ENCODE assay signal across 30 cellular contexts in genomic region chr7:27964840-27965239, GRCh38.
"Had no signal": no experiment of that assay in that cellular context is flagged by ENCODE, and none has a peak within 500 bp of the region (broad histone marks: within the 10 kb centered on the region; RNA-seq: fewer than 3 reads in every experiment).

No MANE protein-coding gene starts in this region.

- H3K27ac ChIP-seq: left lung, lower lobe of right lung, pancreas, prostate gland, sigmoid colon, testis, thyroid gland, transverse colon, upper lobe of left lung, vagina had no signal

- H3K36me3 Mint-ChIP-seq: immature natural killer cell had no signal

- H3K9me3 Mint-ChIP-seq: immature natural killer cell; naive thymus-derived CD8-positive, alpha-beta T cell; nephron progenitor cell; stimulated activated memory B cell treated with anti-CD40 and anti-IgM and Interleukin-4, amounts not matched to agents 10 μg/mL and 1 μg/mL and 100 μg/mL, for 72 hours; stimulated activated naive CD8-positive, alpha-beta T cell treated with anti-CD3 and anti-CD28 coated beads, Interleukin-15, amount 100 ng/mL, for 72 hours had no signal

- H3K4me3 ChIP-seq: left lung, lower lobe of right lung, pancreas, prostate gland, sigmoid colon, testis, thyroid gland, transverse colon, upper lobe of left lung, vagina had no signal

- H3K27ac Mint-ChIP-seq: naive thymus-derived CD8-positive, alpha-beta T cell; nephron progenitor cell; stimulated activated memory B cell treated with anti-CD40 and anti-IgM and Interleukin-4, amounts not matched to agents 10 μg/mL and 1 μg/mL and 100 μg/mL, for 72 hours; stimulated activated naive CD8-positive, alpha-beta T cell treated with anti-CD3 and anti-CD28 coated beads, Interleukin-15, amount 100 ng/mL, for 72 hours had no signal

- DNase-seq: hypothalamus; immature natural killer cell; kidney; left colon; left lung; lower lobe of right lung; mammary epithelial cell; mesenchymal stem cell; naive thymus-derived CD8-positive, alpha-beta T cell; nephron progenitor cell; pancreas; posterior cingulate gyrus; retina; right cardiac atrium; sigmoid colon; small intestine; stimulated activated CD4-positive, alpha-beta T cell treated with anti-CD3 and anti-CD28 coated beads, Interleukin-1b, Interleukin-23, amount 100 ng/mL, for 48 hours; stimulated activated CD4-positive, alpha-beta T cell treated with anti-CD3 and anti-CD28 coated beads, Interleukin-2, amount 100 ng/mL, for 48 hours; stimulated activated CD4-positive, alpha-beta T cell treated with anti-CD3 and anti-CD28 coated beads, Interleukin-4, amount 100 ng/mL, for 4 hours; stimulated activated CD8-positive, alpha-beta memory T cell treated with anti-CD3 and anti-CD28 coated beads, Interleukin-4, amount 100 ng/mL, for 48 hours; stimulated activated naive CD4-positive, alpha-beta T cell treated with Interleukin-2 at 50 U/mL for 16 hours; stimulated activated naive CD8-positive, alpha-beta T cell treated with anti-CD3 and anti-CD28 coated beads, Interleukin-15, amount 100 ng/mL, for 72 hours; substantia nigra; testis; thyroid gland; transverse colon; upper lobe of left lung had no signal

- ATAC-seq: left colon; left lung; lower lobe of right lung; naive thymus-derived CD8-positive, alpha-beta T cell; pancreas; right cardiac atrium; stimulated activated memory B cell treated with anti-CD40 and anti-IgM and Interleukin-4, amounts not matched to agents 10 μg/mL and 1 μg/mL and 100 μg/mL, for 72 hours; stimulated activated naive CD8-positive, alpha-beta T cell treated with anti-CD3 and anti-CD28 coated beads, Interleukin-15, amount 100 ng/mL, for 72 hours had no signal

- H3K4me3 Mint-ChIP-seq: naive thymus-derived CD8-positive, alpha-beta T cell; nephron progenitor cell; stimulated activated memory B cell treated with anti-CD40 and anti-IgM and Interleukin-4, amounts not matched to agents 10 μg/mL and 1 μg/mL and 100 μg/mL, for 72 hours; stimulated activated naive CD8-positive, alpha-beta T cell treated with anti-CD3 and anti-CD28 coated beads, Interleukin-15, amount 100 ng/mL, for 72 hours had no signal

- H3K4me1 Mint-ChIP-seq: stimulated activated naive CD8-positive, alpha-beta T cell treated with anti-CD3 and anti-CD28 coated beads, Interleukin-15, amount 100 ng/mL, for 72 hours had no signal

- H3K36me3 ChIP-seq: left lung, lower lobe of right lung, pancreas, prostate gland, sigmoid colon, thyroid gland, transverse colon, upper lobe of left lung, vagina had no signal

- H3K27me3 Mint-ChIP-seq: stimulated activated memory B cell treated with anti-CD40 and anti-IgM and Interleukin-4, amounts not matched to agents 10 μg/mL and 1 μg/mL and 100 μg/mL, for 72 hours; stimulated activated naive CD8-positive, alpha-beta T cell treated with anti-CD3 and anti-CD28 coated beads, Interleukin-15, amount 100 ng/mL, for 72 hours had no signal

- H3K4me1 ChIP-seq: left lung, lower lobe of right lung, prostate gland, upper lobe of left lung had no signal

- H3K27me3 ChIP-seq: left lung, pancreas, sigmoid colon, testis, thyroid gland, transverse colon, upper lobe of left lung, vagina had no signal

- H3K9me3 ChIP-seq: left lung, lower lobe of right lung, pancreas, prostate gland, sigmoid colon, testis, thyroid gland, transverse colon, upper lobe of left lung, vagina had no signal
